Comparison of ENCODE assay signal across 23 cellular contexts in genomic region chr2:236910966-236911495, GRCh38.
"Had no signal": no experiment of that assay in that cellular context is flagged by ENCODE, and none has a peak within 500 bp of the region (broad histone marks: within the 10 kb centered on the region; RNA-seq: fewer than 3 reads in every experiment).

No MANE protein-coding gene starts in this region.

- H3K4me3 ChIP-seq: left ventricle myocardium inferior, mucosa of descending colon, ovary, skin epidermis, stomach, testis, thyroid gland, transverse colon, upper lobe of left lung had no signal

- H3K27me3 ChIP-seq: ovary, testis, thyroid gland, transverse colon, upper lobe of left lung had no signal

- H3K9me3 Mint-ChIP-seq: memory B cell; naive thymus-derived CD4-positive, alpha-beta T cell; natural killer cell treated with Interleukin-12 subunit alpha and Interleukin-12 subunit beta and Interleukin-15 and Interleukin-18, amount 100 ng/mL, for 72 hours; stimulated activated naive B cell treated with anti-CD40 and anti-IgM and Interleukin-4, amounts not matched to agents 10 μg/mL and 1 μg/mL and 100 μg/mL, for 72 hours had no signal

- H3K4me1 ChIP-seq: stomach, testis, transverse colon had no signal

- H3K27ac Mint-ChIP-seq: memory B cell; naive thymus-derived CD4-positive, alpha-beta T cell; natural killer cell treated with Interleukin-12 subunit alpha and Interleukin-12 subunit beta and Interleukin-15 and Interleukin-18, amount 100 ng/mL, for 72 hours; progenitor cell of endocrine pancreas; stimulated activated naive B cell treated with anti-CD40 and anti-IgM and Interleukin-4, amounts not matched to agents 10 μg/mL and 1 μg/mL and 100 μg/mL, for 72 hours had no signal

- H3K36me3 Mint-ChIP-seq: memory B cell; naive thymus-derived CD4-positive, alpha-beta T cell; natural killer cell treated with Interleukin-12 subunit alpha and Interleukin-12 subunit beta and Interleukin-15 and Interleukin-18, amount 100 ng/mL, for 72 hours; stimulated activated naive B cell treated with anti-CD40 and anti-IgM and Interleukin-4, amounts not matched to agents 10 μg/mL and 1 μg/mL and 100 μg/mL, for 72 hours had no signal

- H3K9me3 ChIP-seq: left ventricle myocardium inferior, mucosa of descending colon, ovary, stomach, testis, thyroid gland, transverse colon, upper lobe of left lung had no signal

- H3K4me3 Mint-ChIP-seq: memory B cell; naive thymus-derived CD4-positive, alpha-beta T cell; natural killer cell treated with Interleukin-12 subunit alpha and Interleukin-12 subunit beta and Interleukin-15 and Interleukin-18, amount 100 ng/mL, for 72 hours; stimulated activated naive B cell treated with anti-CD40 and anti-IgM and Interleukin-4, amounts not matched to agents 10 μg/mL and 1 μg/mL and 100 μg/mL, for 72 hours had no signal

- ATAC-seq: mucosa of descending colon; naive thymus-derived CD4-positive, alpha-beta T cell; natural killer cell treated with Interleukin-12 subunit alpha and Interleukin-12 subunit beta and Interleukin-15 and Interleukin-18, amount 100 ng/mL, for 72 hours; right cardiac atrium; sciatic nerve; stimulated activated naive B cell treated with anti-CD40 and anti-IgM and Interleukin-4, amounts not matched to agents 10 μg/mL and 1 μg/mL and 100 μg/mL, for 72 hours; stimulated activated naive CD8-positive, alpha-beta T cell treated with anti-CD3 and anti-CD28 coated beads, Interleukin-15, Interleukin-2, amounts not matched to agents 100 U/mL and 50 U/mL, for 24 hours had no signal

- H3K36me3 ChIP-seq: left ventricle myocardium inferior, ovary, stomach, thyroid gland, transverse colon, upper lobe of left lung had no signal

- DNase-seq: islet precursor cell; left ventricle myocardium inferior; midbrain; mucosa of descending colon; naive thymus-derived CD4-positive, alpha-beta T cell; ovary; right cardiac atrium; stimulated activated CD4-positive, alpha-beta T cell treated with anti-CD3 and anti-CD28 coated beads, Interleukin-12 subunit alpha, Interleukin-12 subunit beta, amount 100 ng/mL, for 4 hours; stimulated activated CD4-positive, alpha-beta T cell treated with anti-CD3 and anti-CD28 coated beads, Interleukin-15, amount 100 ng/mL, for 24 hours; stimulated activated CD4-positive, alpha-beta T cell treated with anti-CD3 and anti-CD28 coated beads, Interleukin-2, amount 100 ng/mL, for 24 hours; stimulated activated CD4-positive, alpha-beta T cell treated with anti-CD3 and anti-CD28 coated beads, Interleukin-4, amount 100 ng/mL, for 1 hour; stimulated activated naive B cell treated with anti-CD40 and anti-IgM and Interleukin-4, amounts not matched to agents 10 μg/mL and 1 μg/mL and 100 μg/mL, for 72 hours; stimulated activated naive CD8-positive, alpha-beta T cell treated with anti-CD3 and anti-CD28 coated beads, Interleukin-15, Interleukin-2, amounts not matched to agents 100 U/mL and 50 U/mL, for 24 hours; stomach; testis; thyroid gland; transverse colon had no signal

- H3K4me1 Mint-ChIP-seq: memory B cell; naive thymus-derived CD4-positive, alpha-beta T cell; stimulated activated naive B cell treated with anti-CD40 and anti-IgM and Interleukin-4, amounts not matched to agents 10 μg/mL and 1 μg/mL and 100 μg/mL, for 72 hours had no signal

- H3K27ac ChIP-seq: left ventricle myocardium inferior, ovary, skin epidermis, stomach, testis, thyroid gland, transverse colon, upper lobe of left lung had no signal
